In genomic region chr2:39120521-39120770, GRCh38 we compare ENCODE assay signal across 8 cellular contexts. TPM values are rescaled to one million over a fixed set of nuclear protein-coding genes. Genes with fewer than 3 reads are reported as not detected.
DNase-seq lines count a peak whose midpoint lies in the region; ATAC-seq and TF ChIP-seq lines count a peak whose summit lies in the region.

No MANE protein-coding gene starts in this region.

- POLR2A ChIA-PET in AG04450 (lab: Yijun Ruan, JAX), result interaction anchor here (0.7 to 1.8 kb wide), 8 partner anchors 10 to 109 kb away, joined by 3 to 7 read pairs (median 4); no protein-coding TSS in a partner anchor
- POLR2A ChIA-PET in OCI-LY7 (lab: Charles Lee), result interaction anchor here (0.8 to 3.2 kb wide), 10 partner anchors 9 to 658 kb away, joined by 3 to 15 read pairs (median 4); no protein-coding TSS in a partner anchor

- H2AFZ ChIP-seq in OCI-LY7 (ENCODE audit: low read length), result no peak overlapping the region

- ATAC-seq in GM21717 (IDR thresholded peaks at IDR 0.05; ENCODE audit: unreplicated experiment) (peak; percentile 24), GM21447 (IDR thresholded peaks at IDR 0.05; ENCODE audit: unreplicated experiment) (no peak)

- BruUV-seq in OCI-LY7 (replicated peaks; lab: Mats Ljungman, UMichigan), result no TSS peak

- TF ChIP-seq CTCF in AG04450 (IDR thresholded peaks at IDR 0.05; ENCODE audit: low read depth, low read length) (no peak), OCI-LY7 (conservative IDR thresholded peaks at IDR 0.05; ENCODE audit: low read length) (no peak), tibial artery (IDR thresholded peaks at IDR 0.05) (no peak)

- peaks cover 19% of the 10 kb centered on the region for H4K20me1 ChIP-seq in OCI-LY7 (ENCODE audit: insufficient read depth, low read length)

- intact Hi-C loops in OCI-LY7 (cut with micrococcal nuclease; ENCODE audit: unreplicated experiment), result loop anchor here (1.0 to 10.0 kb wide), 6 partner anchors 108 to 1456 kb away; partner anchors contain the start of genes HNRNPLL and SRSF7
- intact Hi-C loops in tibial artery (cut with DNase I; ENCODE audit: low total_unique reads), result loop anchor here (10.0 kb wide), 1 partner anchor 654 kb away; the partner anchor contains the start of gene THUMPD2

- H3K4me1 ChIP-seq in OCI-LY7 (ENCODE audit: insufficient read depth, low read length, poor library complexity, severe bottlenecking) (peaks cover 50% of the 10 kb centered on the region), iPS DF 6.9 (ENCODE audit: control insufficient read depth, insufficient read depth, low read length) (no peaks in the 10 kb centered on the region), tibial artery (peaks cover 0 to 57% (median 35%) of the 10 kb centered on the region in 4 donors)

- peaks cover 27% of the 10 kb centered on the region for H3K36me3 ChIP-seq in OCI-LY7 (ENCODE audit: insufficient read depth, low read length)
- no peaks in the 10 kb centered on the region for H3K36me3 ChIP-seq in iPS DF 6.9 (ENCODE audit: control insufficient read depth, insufficient read depth, low read length)
- no peaks in the 10 kb centered on the region for H3K36me3 ChIP-seq in tibial artery

- no CpG with 5 or more reads among the region's 37 CpGs for WGBS in iPS DF 6.9 (ENCODE audit: insufficient coverage, insufficient read length)

- H3K4me2 ChIP-seq in OCI-LY7 (ENCODE audit: low read length), result peak overlapping the region; percentile 90

- DNase-seq in AG04450 (ENCODE audit: low read depth, low spot score), result no peak
- no peak for DNase-seq in OCI-LY7 (ENCODE audit: low spot score)
- DNase-seq in iPS DF 6.9 (ENCODE audit: low read depth, low spot score), result no peak
- no peak for DNase-seq in tibial artery
- DNase-seq in NCI-H226, result no peak
- DNase-seq in activated CD4-positive, CD25-positive, alpha-beta regulatory T cell treated with anti-CD3 and anti-CD28 coated beads, Interleukin-2, amount 50 U/mL, for 72 hours, result no peak

- no peaks in the 10 kb centered on the region for H3K27me3 ChIP-seq in AG04450 (ENCODE audit: control insufficient read depth, insufficient read depth, low read length)
- no peaks in the 10 kb centered on the region for H3K27me3 ChIP-seq in iPS DF 6.9 (ENCODE audit: control insufficient read depth, insufficient read depth, low read length)
- H3K27me3 ChIP-seq in tibial artery, result no peaks in the 10 kb centered on the region

- CTCF ChIA-PET in AG04450 (lab: Charles Lee), result interaction anchor here (0.6 to 2.1 kb wide), 3 partner anchors 84 to 109 kb away, joined by 4 to 12 read pairs (median 7); no protein-coding TSS in a partner anchor
- CTCF ChIA-PET in OCI-LY7 (lab: Charles Lee; ENCODE audit: unreplicated experiment), result no interaction called here

- peaks cover 67% of the 10 kb centered on the region for H3K79me2 ChIP-seq in OCI-LY7 (ENCODE audit: insufficient read depth, low read depth, low read length)

- H3K9me3 ChIP-seq in AG04450 (ENCODE audit: control insufficient read depth, insufficient read depth, low read length) (no peaks in the 10 kb centered on the region), OCI-LY7 (ENCODE audit: low read length) (no peaks in the 10 kb centered on the region), iPS DF 6.9 (ENCODE audit: control insufficient read depth, insufficient read depth, low read length) (no peaks in the 10 kb centered on the region), tibial artery (no peaks in the 10 kb centered on the region)

- H3K4me3 ChIP-seq in AG04450 (ENCODE audit: low read depth, low read length), result peak overlapping the region; percentile 68
- peak overlapping the region; percentile 80 for H3K4me3 ChIP-seq in OCI-LY7 (ENCODE audit: low read depth, low read length, poor library complexity, severe bottlenecking)
- peak overlapping the region; percentile 81; the same call in 1 of the 2 replicates for H3K4me3 ChIP-seq in iPS DF 6.9 (ENCODE audit: low read length)
- H3K4me3 ChIP-seq in tibial artery, result peak overlapping the region; percentile 78 to 82

- H3K9me2 ChIP-seq in OCI-LY7 (ENCODE audit: insufficient read depth, low read length), result no peaks in the 10 kb centered on the region

- H3K27ac ChIP-seq in AG04450 (ENCODE audit: low read depth, low read length) (no peak overlapping the region), OCI-LY7 (ENCODE audit: low read depth, low read length, poor library complexity, severe bottlenecking) (peak overlapping the region; percentile 78), iPS DF 6.9 (ENCODE audit: low read length) (no peak overlapping the region), tibial artery (peak overlapping the region; percentile 91 to 94)

RNA-seq across cellular contexts. Expression of gene SOS1, which starts 0.4 kb away (rescaled TPM):
- polyA plus RNA-seq in AG04450 (2011; rRNA removed), result 25.6 and 42.2 TPM in 2 replicates
- 25.4 and 59.6 TPM in 2 replicates for polyA minus RNA-seq in AG04450 (2011; rRNA and poly(A)+ RNA removed)
- 15.2 and 21.3 TPM in 2 replicates for total RNA-seq in OCI-LY7 (2014; rRNA removed; shearing (Covaris generic))
- 40.0 and 47.9 TPM in 2 replicates for total RNA-seq in OCI-LY7 (2022)

Comparison
In these comparisons a context has a peak if more than half of its experiments do, and no peak if none do; other contexts are left out.
1. H3K27ac ChIP-seq: peak in OCI-LY7 (single experiment) and tibial artery (2 of 2); none in AG04450 (single experiment) and iPS DF 6.9 (single experiment).
2. Peak in every context shown above with its lines, with median percentiles within 50 percentile points of each other: H3K4me3 ChIP-seq.